ENCODE assay signal across 11 cellular contexts in the genomic region with DNA sequence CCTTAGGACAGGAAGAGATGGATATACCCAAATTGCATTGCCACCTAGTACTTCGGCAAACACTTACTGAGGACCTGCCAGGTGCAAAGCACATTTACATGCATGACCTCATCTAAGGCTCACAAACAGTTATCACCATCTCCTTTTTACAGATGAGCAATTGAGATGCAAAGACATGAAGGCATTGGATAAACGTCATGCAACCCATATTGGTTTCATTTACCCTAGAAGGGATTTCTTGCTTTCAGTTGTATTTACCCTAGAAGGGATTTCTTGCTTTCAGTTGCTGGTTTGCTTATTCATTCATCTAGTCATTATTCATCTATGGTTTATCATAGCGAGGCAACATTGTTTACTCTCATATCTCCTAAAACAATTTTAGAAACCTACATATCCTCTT. TPM values are rescaled to one million over a fixed set of nuclear protein-coding genes. Genes with fewer than 3 reads are reported as not detected.
DNase-seq lines count a peak whose midpoint lies in the region; ATAC-seq, FAIRE-seq and TF ChIP-seq lines count a peak whose summit lies in the region.
"Had no signal": no experiment of that assay in that cellular context is flagged by ENCODE, and none has a peak within 500 bp of the region (broad histone marks: within the 10 kb centered on the region; RNA-seq: fewer than 3 reads in every experiment).

No MANE protein-coding gene starts in this region.

- ATAC-seq in HepG2 (no peak), right lobe of liver (no peak), HG02759 (IDR thresholded peaks at IDR 0.05; ENCODE audit: unreplicated experiment) (peak; percentile 78), aorta (ENCODE audit: low FRiP score) (no peak)
- ATAC-seq: esophagus mucosa had no signal

- no peaks in the 10 kb centered on the region for H3K9me2 ChIP-seq in MM.1S (replicated peaks; ENCODE audit: insufficient read depth, low read length)

- TF ChIP-seq EP300 in HepG2 (IDR thresholded peaks at IDR 0.05; ENCODE audit: low read depth in 2 of 2, low read length in 2 of 2) (no peak), HepG2 (CRISPR knock-in tag; IDR thresholded peaks at IDR 0.05; ENCODE audit: borderline replicate concordance) (no peak)

- WGBS in HepG2 (ENCODE audit: low lambda C conversion rate): 79% methylated on average over 3 of the region's 3 CpGs
- 77% methylated on average over 3 of the region's 3 CpGs for WGBS in right lobe of liver (ENCODE audit: insufficient coverage, low coverage, low lambda C conversion rate, missing lambda C conversion rate)
- WGBS in esophagus squamous epithelium, 2 donors: 74 to 87% methylated on average over 3 of the region's 3 CpGs
- whole genome bisulfite sequencing in aorta, 2 donors: 93 to 95% methylated on average over 3 of the region's 3 CpGs

- in situ Hi-C loops in HepG2 (cut with HindIII; ENCODE audit: extremely low pct_ligation_motif_present, low pct_unique_long_range_greater_than_20kb): no loop called here

- CTCF ChIA-PET in HepG2 (lab: Yijun Ruan, JAX; ENCODE audit: low intra/inter-chr PET ratio, low total read pairs): no interaction called here

- DNase-seq in HepG2 (ENCODE audit: low spot score) (no peak), right lobe of liver (no peak), MM.1S (peak; percentile 91), esophagus squamous epithelium (lab: John Stamatoyannopoulos, UW) (no peak), HT-29 (ENCODE audit: low spot score) (no peak), aorta (no peak), tibial artery (no peak)
- DNase-seq: CD4-positive, CD25-positive, alpha-beta regulatory T cell; stimulated activated CD4-positive, alpha-beta T cell treated with anti-CD3 and anti-CD28 coated beads, Interleukin-1b, Interleukin-23, amount 100 ng/mL, for 48 hours had no signal

- intact Hi-C loops in HepG2 (cut with micrococcal nuclease; ENCODE audit: unreplicated experiment) (no loop called here), right lobe of liver (cut with DNase I) (no loop called here), esophagus squamous epithelium (cut with DNase I) (no loop called here), aorta (cut with DNase I) (no loop called here), tibial artery (cut with DNase I; ENCODE audit: low total_unique reads) (no loop called here)

- no peak for TF ChIP-seq RAD21 in HepG2 (CRISPR knock-in tag; IDR thresholded peaks at IDR 0.05)

- H2AFZ ChIP-seq in HepG2 (ENCODE audit: low read length): no peak overlapping the region
- no peak overlapping the region for H2AFZ ChIP-seq in MM.1S (ENCODE audit: low read length)

- no peaks in the 10 kb centered on the region for H4K20me1 ChIP-seq in HepG2 (ENCODE audit: insufficient read depth, low read length)
- no peaks in the 10 kb centered on the region for H4K20me1 ChIP-seq in MM.1S (ENCODE audit: insufficient read depth, low read length)

- no peak overlapping the region for H3K4me2 ChIP-seq in HepG2 (ENCODE audit: low read depth, low read length)
- H3K4me2 ChIP-seq in MM.1S (ENCODE audit: low read depth, low read length): peak overlapping the region; percentile 60; the same call in 1 of the 2 replicates

- H3K36me3 ChIP-seq in HepG2 (replicated peaks in 1 of 2; ENCODE audit: control insufficient read depth in 1 of 2, insufficient read depth in 2 of 2, low read length in 2 of 2) (no peaks in the 10 kb centered on the region), right lobe of liver (no peaks in the 10 kb centered on the region), MM.1S (replicated peaks; ENCODE audit: insufficient read depth, low read length) (no peaks in the 10 kb centered on the region), esophagus squamous epithelium (no peaks in the 10 kb centered on the region), aorta (ENCODE audit: control insufficient read depth in 1 of 2, insufficient read depth in 2 of 2, low read length in 1 of 2) (no peaks in the 10 kb centered on the region), tibial artery (no peaks in the 10 kb centered on the region)

- H3K9ac ChIP-seq in HepG2 (ENCODE audit: insufficient read depth, low read depth, low read length) (no peak overlapping the region), MM.1S (ENCODE audit: low read length) (peak overlapping the region; percentile 32; the same call in 1 of the 2 replicates)

- TF ChIP-seq CTCF in HepG2 (CRISPR knock-in tag; IDR thresholded peaks at IDR 0.05): no peak
- TF ChIP-seq CTCF in right lobe of liver (IDR thresholded peaks at IDR 0.05): no peak
- TF ChIP-seq CTCF in MM.1S (IDR thresholded peaks at IDR 0.05; ENCODE audit: low read length): no peak
- no peak for TF ChIP-seq CTCF in esophagus squamous epithelium (IDR thresholded peaks at IDR 0.05)
- TF ChIP-seq CTCF in tibial artery (IDR thresholded peaks at IDR 0.05): no peak

- H3K4me1 ChIP-seq in HepG2 (ENCODE audit: insufficient read depth, low read length) (peaks cover 56% of the 10 kb centered on the region), right lobe of liver (peaks cover 0 to 4% (median 0%) of the 10 kb centered on the region in 4 donors), MM.1S (ENCODE audit: low read length) (peaks cover 47% of the 10 kb centered on the region), esophagus squamous epithelium (peaks cover 29 to 49% (median 36%) of the 10 kb centered on the region in 3 donors), aorta (ENCODE audit: control insufficient read depth in 1 of 2, insufficient read depth in 2 of 2, low read length in 2 of 2) (no peaks in the 10 kb centered on the region), tibial artery (peaks cover 0 to 24% (median 14%) of the 10 kb centered on the region in 4 donors)

- no peaks in the 10 kb centered on the region for H3K79me2 ChIP-seq in HepG2 (ENCODE audit: insufficient read depth, low read length)
- H3K79me2 ChIP-seq in MM.1S (ENCODE audit: low read length): no peaks in the 10 kb centered on the region

- H3K4me3 ChIP-seq in HepG2 (replicated peaks in 1 of 3; ENCODE audit: insufficient read depth in 1 of 3, low read depth in 2 of 3, low read length in 3 of 3) (no peak overlapping the region), right lobe of liver (no peak overlapping the region), MM.1S (ENCODE audit: low read length) (no peak overlapping the region), esophagus squamous epithelium (no peak overlapping the region), aorta (ENCODE audit: low read length in 2 of 2) (no peak overlapping the region), tibial artery (no peak overlapping the region)

- H3K9me3 ChIP-seq in HepG2 (ENCODE audit: low read length) (no peaks in the 10 kb centered on the region), right lobe of liver (no peaks in the 10 kb centered on the region), MM.1S (replicated peaks; ENCODE audit: insufficient read depth, low read length) (no peaks in the 10 kb centered on the region), esophagus squamous epithelium (no peaks in the 10 kb centered on the region), aorta (ENCODE audit: control insufficient read depth, low read length) (no peaks in the 10 kb centered on the region), tibial artery (no peaks in the 10 kb centered on the region)

- no peak for FAIRE-seq in HepG2 (lab: Jason Lieb, UNC)

- POLR2A ChIA-PET in HepG2 (lab: Yijun Ruan, JAX): no interaction called here

- H3K27me3 ChIP-seq in HepG2 (ENCODE audit: control insufficient read depth in 1 of 2, insufficient read depth in 2 of 2, low read length in 2 of 2) (peaks cover 0 to 4% of the 10 kb centered on the region in 2 experiments; a peak in 2 of 5 replicates), right lobe of liver (no peaks in the 10 kb centered on the region), MM.1S (replicated peaks; ENCODE audit: insufficient read depth, low read length) (no peaks in the 10 kb centered on the region), esophagus squamous epithelium (no peaks in the 10 kb centered on the region), aorta (ENCODE audit: control insufficient read depth in 1 of 2, insufficient read depth in 2 of 2, low read length in 1 of 2) (no peaks in the 10 kb centered on the region), tibial artery (no peaks in the 10 kb centered on the region)

- TF ChIP-seq POLR2A in HepG2 (IDR thresholded peaks at IDR 0.05; ENCODE audit: insufficient read depth in 1 of 2, low read depth in 2 of 2, low read length in 2 of 2) (no peak), right lobe of liver (IDR thresholded peaks at IDR 0.05) (no peak), esophagus squamous epithelium (IDR thresholded peaks at IDR 0.05) (no peak)

- BruUV-seq in HepG2 (replicated peaks; lab: Mats Ljungman, UMichigan): no TSS peak

- no peak overlapping the region for H3K27ac ChIP-seq in HepG2 (ENCODE audit: extremely low read length, insufficient read depth, low read length)
- H3K27ac ChIP-seq in right lobe of liver: no peak overlapping the region
- peak overlapping the region; percentile 95 for H3K27ac ChIP-seq in MM.1S (ENCODE audit: low read length)
- H3K27ac ChIP-seq in esophagus squamous epithelium: no peak overlapping the region
- H3K27ac ChIP-seq in aorta (ENCODE audit: low read depth in 1 of 2, low read length in 2 of 2): no peak overlapping the region
- H3K27ac ChIP-seq in tibial artery: no peak overlapping the region

- peaks cover 48% of the 10 kb centered on the region for H3F3A ChIP-seq in MM.1S (ENCODE audit: insufficient read depth, low read length)

RNA-seq across cellular contexts. Expression of gene STEAP1B, which starts 52.2 kb away (rescaled TPM):
- not detected in 2 replicates for total RNA-seq in HepG2 (2016; rRNA removed; fragmentation: Illumina TruSeq; extraction: Trizol)
- total RNA-seq in HepG2 (2016; cell fraction: cytosol; rRNA removed; fragmentation: Illumina TruSeq; extraction: Trizol; ENCODE audit: low read depth): not detected in 2 replicates
- total RNA-seq in HepG2 (2016; cell fraction: insoluble cytoplasmic fraction; rRNA removed; fragmentation: Illumina TruSeq; extraction: Trizol): not detected in 2 replicates
- not detected in 2 replicates for total RNA-seq in HepG2 (2016; cell fraction: membrane; rRNA removed; fragmentation: Illumina TruSeq; extraction: Trizol)
- not detected in 2 replicates for total RNA-seq in HepG2 (2016; cell fraction: nucleus; rRNA removed; fragmentation: Illumina TruSeq; extraction: Trizol)
- not detected in 2 replicates for polyA plus RNA-seq in HepG2 (2011; rRNA removed)
- polyA plus RNA-seq in HepG2 (2011; cell fraction: cytosol; rRNA removed): not detected in 2 replicates
- polyA plus RNA-seq in HepG2 (2011; cell fraction: nucleus; rRNA removed): not detected in 2 replicates
- polyA plus RNA-seq in HepG2 (2012): not detected in 2 replicates
- polyA plus RNA-seq in HepG2 (2016; cell fraction: cytosol; fragmentation: Illumina TruSeq; extraction: Trizol; ENCODE audit: low read depth): not detected in 2 replicates
- polyA plus RNA-seq in HepG2 (2016; cell fraction: insoluble cytoplasmic fraction; fragmentation: Illumina TruSeq; extraction: Trizol; ENCODE audit: low read depth): not detected in 2 replicates
- not detected in 2 replicates for polyA plus RNA-seq in HepG2 (2016; cell fraction: membrane; fragmentation: Illumina TruSeq; extraction: Trizol; ENCODE audit: low read depth)
- not detected in 2 replicates for polyA plus RNA-seq in HepG2 (2016; cell fraction: nucleus; fragmentation: Illumina TruSeq; extraction: Trizol; ENCODE audit: insufficient read depth, low read depth)
- polyA minus RNA-seq in HepG2 (2011; rRNA and poly(A)+ RNA removed; ENCODE audit: low replicate concordance): 0.58 TPM in 1 of 2 replicates, not detected in the other
- not detected in 2 replicates for polyA minus RNA-seq in HepG2 (2011; cell fraction: cytosol; rRNA and poly(A)+ RNA removed)
- polyA minus RNA-seq in HepG2 (2011; cell fraction: nucleus; rRNA and poly(A)+ RNA removed): 0.37 TPM in 1 of 2 replicates, not detected in the other
- total RNA-seq in right lobe of liver: under 1 TPM in 2 of 6 experiments, not detected in 4; 0.25 to 0.60 TPM
- 10 to 100 TPM in 1 of 4 donors, under 1 TPM in 3; 0.29 to 13.1 (median 0.69) TPM for total RNA-seq in esophagus squamous epithelium
- total RNA-seq in HT-29 (2014; rRNA removed; shearing (Covaris generic)): not detected in 2 replicates
- 1 to 10 TPM; 2.8 to 5.1 TPM for total RNA-seq in aorta
- polyA plus RNA-seq in aorta: under 1 TPM in 1 of 2 donors, not detected in 1; 0.36 TPM
- total RNA-seq: CD4-positive, CD25-positive, alpha-beta regulatory T cell had no signal
- polyA plus RNA-seq: CD4-positive, CD25-positive, alpha-beta regulatory T cell had no signal
